8 cellular contexts compared by ENCODE assay signal in genomic region chr1:183021405-183022201, GRCh38. TPM values are rescaled to one million over a fixed set of nuclear protein-coding genes. Genes with fewer than 3 reads are reported as not detected.
DNase-seq lines count a peak whose midpoint lies in the region; ATAC-seq, FAIRE-seq and TF ChIP-seq lines count a peak whose summit lies in the region.

No MANE protein-coding gene starts in this region.

- no peak for ATAC-seq in left ventricle myocardium superior

- H3K4me1 ChIP-seq in cardiac muscle cell (ENCODE audit: low read depth) (peaks cover 11% of the 10 kb centered on the region), mesodermal cell (ENCODE audit: control insufficient read depth, insufficient read depth, low read length, poor library complexity, severe bottlenecking) (peaks cover 18% of the 10 kb centered on the region), uterus (no peaks in the 10 kb centered on the region)

- no peak for TF ChIP-seq POLR2A in uterus (IDR thresholded peaks at IDR 0.05)

- no peak for DNase-seq in cardiac muscle cell (ENCODE audit: low read depth in 1 of 2, low spot score in 1 of 2)
- no peak for DNase-seq in left ventricle myocardium superior
- no peak for DNase-seq in cardiac fibroblast (ENCODE audit: low read depth in 2 of 2)
- no peak for DNase-seq in uterus
- DNase-seq in HTR-8/SVneo (ENCODE audit: insufficient read length, low spot score), result no peak
- no peak for DNase-seq in AG20443 (ENCODE audit: low spot score)
- DNase-seq in epidermal melanocyte (ENCODE audit: insufficient read length, low spot score), result no peak

- TF ChIP-seq CTCF in cardiac muscle cell (IDR thresholded peaks at IDR 0.05; ENCODE audit: low read depth, low read length) (no peak), cardiac fibroblast (IDR thresholded peaks at IDR 0.05; ENCODE audit: low read depth, low read length) (no peak), uterus (IDR thresholded peaks at IDR 0.05) (no peak)

- H3K4me3 ChIP-seq in cardiac muscle cell (peak overlapping the region; percentile 61), cardiac fibroblast (replicated peaks in 1 of 2; ENCODE audit: low read depth in 2 of 2, low read length in 2 of 2) (peak overlapping the region; percentile 61 to 71), mesodermal cell (ENCODE audit: extremely low read depth, insufficient read depth, low read length, poor library complexity, severe bottlenecking) (peak overlapping the region; percentile 63), uterus (peak overlapping the region; percentile 90 to 98)

- no peak for FAIRE-seq in HTR-8/SVneo (lab: Jason Lieb, UNC)

- H3K27me3 ChIP-seq in cardiac muscle cell, result no peaks in the 10 kb centered on the region
- H3K27me3 ChIP-seq in uterus, result no peaks in the 10 kb centered on the region

- intact Hi-C loops in left ventricle myocardium superior (cut with micrococcal nuclease) (loop anchor here (10.0 kb wide), 1 partner anchor 83 kb away; no protein-coding TSS in a partner anchor), uterus (cut with DNase I; ENCODE audit: low total_unique reads) (no loop called here)

- H3K9me3 ChIP-seq in cardiac muscle cell (ENCODE audit: low read depth) (no peaks in the 10 kb centered on the region), mesodermal cell (ENCODE audit: control insufficient read depth, low read length) (no peaks in the 10 kb centered on the region), uterus (no peaks in the 10 kb centered on the region)

- peak overlapping the region; percentile 88 for H3K27ac ChIP-seq in cardiac muscle cell
- H3K27ac ChIP-seq in mesodermal cell (ENCODE audit: low read depth, low read length, severe bottlenecking), result peak overlapping the region; percentile 99
- H3K27ac ChIP-seq in uterus, result peak overlapping the region; percentile 99 to 100

- H3K36me3 ChIP-seq in cardiac muscle cell, result no peaks in the 10 kb centered on the region
- H3K36me3 ChIP-seq in mesodermal cell (ENCODE audit: control insufficient read depth, insufficient read depth, low read length), result no peaks in the 10 kb centered on the region
- no peaks in the 10 kb centered on the region for H3K36me3 ChIP-seq in uterus

- WGBS in mesodermal cell (ENCODE audit: insufficient coverage in 2 of 2), 2 experiments, result 50 to 52% methylated on average over 5 of the region's 11 CpGs

RNA-seq across cellular contexts. Expression of gene LAMC1, which starts 1.6 kb away (rescaled TPM):
- 201 and 329 TPM in 2 replicates for total RNA-seq in cardiac muscle cell
- 66.4 and 97.5 TPM in 2 replicates for polyA plus RNA-seq in cardiac muscle cell
- 98.7 TPM for total RNA-seq in left ventricle myocardium superior
- polyA plus RNA-seq in mesodermal cell (2013, experiment 1 of 2), result 179 TPM
- polyA plus RNA-seq in mesodermal cell (2013, experiment 2 of 2), result 184 TPM
- 100 to 1,000 TPM; 130 to 315 (median 214) TPM for total RNA-seq in uterus
